In genomic region chr7:55514546-55515265, GRCh38 we compare ENCODE assay signal across 21 cellular contexts. TPM values are rescaled to one million over a fixed set of nuclear protein-coding genes. Genes with fewer than 3 reads are reported as not detected.
A peak's percentile ranks its signal among the peaks of the same experiment; 100 is the strongest.
DNase-seq lines count a peak whose midpoint lies in the region; ATAC-seq, FAIRE-seq and TF ChIP-seq lines count a peak whose summit lies in the region.
"Had no signal": no experiment of that assay in that cellular context is flagged by ENCODE, and none has a peak within 500 bp of the region (broad histone marks: within the 10 kb centered on the region; RNA-seq: fewer than 3 reads in every experiment).

No MANE protein-coding gene starts in this region.

- H2AFZ ChIP-seq in OCI-LY1 (ENCODE audit: low read length), result no peak overlapping the region

- peak overlapping the region; percentile 56 for H3K4me2 ChIP-seq in OCI-LY1 (ENCODE audit: low read length)
- H3K4me2 ChIP-seq: smooth muscle cell had no signal

- intact Hi-C loops in vagina (cut with DNase I), result no loop called here

- no peaks in the 10 kb centered on the region for H4K20me1 ChIP-seq in OCI-LY1 (ENCODE audit: insufficient read depth, low read length)

- peaks cover 76% of the 10 kb centered on the region for H3K4me1 Mint-ChIP-seq in activated T-cell treated with anti-CD3 and anti-CD28 coated beads, Interleukin-2, amount 50 U/mL, for 72 hours (ENCODE audit: low read depth)

- 0 out of 2 replicates have a peak, but pooled peaks cover 11% of the 10 kb centered on the region for H3K79me2 ChIP-seq in OCI-LY1 (ENCODE audit: insufficient read depth, low read length)

- peak overlapping the region; percentile 56; the same call in 1 of the 2 replicates for H3K9ac ChIP-seq in OCI-LY1 (ENCODE audit: low read length)
- peak overlapping the region; percentile 45 to 73 (median 50) for H3K9ac ChIP-seq in skeletal muscle tissue (ENCODE audit: low read depth in 1 of 3, low read length in 3 of 3)

- no peaks in the 10 kb centered on the region for H3K27me3 Mint-ChIP-seq in activated T-cell treated with anti-CD3 and anti-CD28 coated beads, Interleukin-2, amount 50 U/mL, for 72 hours (ENCODE audit: low read depth)
- H3K27me3 Mint-ChIP-seq: activated naive CD8-positive, alpha-beta T cell; stimulated activated naive CD8-positive, alpha-beta T cell treated with anti-CD3 and anti-CD28 coated beads, Interleukin-15, amount 100 ng/mL, for 72 hours had no signal

- no peaks in the 10 kb centered on the region for H3K9me3 Mint-ChIP-seq in activated T-cell treated with anti-CD3 and anti-CD28 coated beads, Interleukin-2, amount 50 U/mL, for 72 hours
- H3K9me3 Mint-ChIP-seq: activated T-cell treated with anti-CD3 and anti-CD28 coated beads, Interleukin-2, amount 50 U/mL, for 4 hours; stimulated activated naive CD8-positive, alpha-beta T cell treated with anti-CD3 and anti-CD28 coated beads, Interleukin-15, amount 100 ng/mL, for 72 hours had no signal

- H3K27ac ChIP-seq in OCI-LY1 (ENCODE audit: low read depth, low read length, poor library complexity, severe bottlenecking) (peak overlapping the region; percentile 92), skeletal muscle tissue (ENCODE audit: low read depth, low read length) (no peak overlapping the region), vagina (no peak overlapping the region)
- H3K27ac ChIP-seq: SJCRH30, upper lobe of left lung had no signal

- no peak overlapping the region for H3K27ac Mint-ChIP-seq in activated T-cell treated with anti-CD3 and anti-CD28 coated beads, Interleukin-2, amount 50 U/mL, for 72 hours
- H3K27ac Mint-ChIP-seq: activated naive CD8-positive, alpha-beta T cell had no signal

- ATAC-seq in activated T-cell treated with anti-CD3 and anti-CD28 coated beads, Interleukin-2, amount 50 U/mL, for 72 hours (replicated peaks in 1 of 2), result no peak
- no peak for ATAC-seq in HG02642 (IDR thresholded peaks at IDR 0.05; ENCODE audit: poor library complexity, unreplicated experiment)
- ATAC-seq: activated T-cell treated with anti-CD3 and anti-CD28 coated beads, Interleukin-2, amount 50 U/mL, for 4 hours; left lobe of liver; Panc1; stimulated activated naive CD8-positive, alpha-beta T cell treated with anti-CD3 and anti-CD28 coated beads, Interleukin-15, amount 100 ng/mL, for 72 hours had no signal

- H3K27me3 ChIP-seq in OCI-LY1 (ENCODE audit: insufficient read depth, low read length) (no peaks in the 10 kb centered on the region), skeletal muscle tissue (ENCODE audit: control insufficient read depth in 3 of 3, insufficient read depth in 3 of 3, low read length in 3 of 3) (no peaks in the 10 kb centered on the region), vagina (no peaks in the 10 kb centered on the region)
- H3K27me3 ChIP-seq: SJCRH30, upper lobe of left lung had no signal

- no peak overlapping the region for H3K4me3 Mint-ChIP-seq in activated T-cell treated with anti-CD3 and anti-CD28 coated beads, Interleukin-2, amount 50 U/mL, for 72 hours
- H3K4me3 Mint-ChIP-seq: activated naive CD8-positive, alpha-beta T cell; activated T-cell treated with anti-CD3 and anti-CD28 coated beads, Interleukin-2, amount 50 U/mL, for 4 hours; stimulated activated naive CD8-positive, alpha-beta T cell treated with anti-CD3 and anti-CD28 coated beads, Interleukin-15, amount 100 ng/mL, for 72 hours had no signal

- H3K36me3 Mint-ChIP-seq in activated T-cell treated with anti-CD3 and anti-CD28 coated beads, Interleukin-2, amount 50 U/mL, for 72 hours (ENCODE audit: insufficient read depth in 2 of 2), result peaks cover 8 to 39% of the 10 kb centered on the region in 2 donors

- DNase-seq in GM12892 (ENCODE audit: insufficient read length) (no peak), germinal center (ENCODE audit: low spot score) (peak; percentile 46), vagina (ENCODE audit: extremely low spot score in 2 of 2) (no peak)
- DNase-seq in activated T-cell treated with anti-CD3 and anti-CD28 coated beads, Interleukin-2, amount 50 U/mL, for 72 hours, result no peak
- DNase-seq: activated CD8-positive, alpha-beta memory T cell treated with anti-CD3 and anti-CD28 coated beads for 24 hours; activated T-cell treated with anti-CD3 and anti-CD28 coated beads, Interleukin-2, amount 50 U/mL, for 4 hours; DND-41; KG1; NCI-H187 treated with DMSO at 0.1 percent for 48 hours; NCI-H226; SJCRH30; stimulated activated CD4-positive, alpha-beta T cell treated with anti-CD3 and anti-CD28 coated beads, Interleukin-2, amount 100 ng/mL, for 48 hours; stimulated activated naive CD8-positive, alpha-beta T cell treated with anti-CD3 and anti-CD28 coated beads, Interleukin-15, amount 100 ng/mL, for 72 hours; upper lobe of left lung had no signal

- peak; percentile 31; the same call in 1 of the 2 replicates for TF ChIP-seq CTCF in OCI-LY1 (IDR thresholded peaks at IDR 0.05; ENCODE audit: low read length)
- TF ChIP-seq CTCF in vagina (IDR thresholded peaks at IDR 0.05), result no peak

- H3F3A ChIP-seq in OCI-LY1 (ENCODE audit: insufficient read depth, low read length), result peaks cover 7% of the 10 kb centered on the region; the same call in 1 of the 2 replicates

- TF ChIP-seq POLR2A in GM12892 (IDR thresholded peaks at IDR 0.05; ENCODE audit: low read depth, low read length) (0 out of 2 replicates have a peak, but pooled peaks have one; percentile 40), vagina (IDR thresholded peaks at IDR 0.05) (no peak)

- H3K4me1 ChIP-seq in OCI-LY1 (ENCODE audit: insufficient read depth, low read length, severe bottlenecking), result peaks cover 100% of the 10 kb centered on the region
- peaks cover 21 to 51% (median 42%) of the 10 kb centered on the region in 3 donors for H3K4me1 ChIP-seq in skeletal muscle tissue (ENCODE audit: control insufficient read depth in 3 of 3, insufficient read depth in 3 of 3, low read length in 3 of 3)
- peaks cover 8% of the 10 kb centered on the region for H3K4me1 ChIP-seq in vagina

- H3K9me3 ChIP-seq in OCI-LY1 (ENCODE audit: low read length) (no peaks in the 10 kb centered on the region), skeletal muscle tissue (ENCODE audit: control insufficient read depth in 3 of 3, low read length in 3 of 3) (no peaks in the 10 kb centered on the region), vagina (no peaks in the 10 kb centered on the region)
- H3K9me3 ChIP-seq: SJCRH30, upper lobe of left lung had no signal

- peak overlapping the region; percentile 32 for H3K4me3 ChIP-seq in OCI-LY1 (ENCODE audit: low read depth, low read length, poor library complexity, severe bottlenecking)
- peak overlapping the region in 1 of 3 donors; percentile 22 for H3K4me3 ChIP-seq in skeletal muscle tissue (ENCODE audit: low read length in 3 of 3)
- no peak overlapping the region for H3K4me3 ChIP-seq in vagina
- H3K4me3 ChIP-seq: SJCRH30, smooth muscle cell, upper lobe of left lung had no signal

- FAIRE-seq in GM12892 (lab: Jason Lieb, UNC), result peak; percentile 92

- no peaks in the 10 kb centered on the region for H3K9me2 ChIP-seq in OCI-LY1 (ENCODE audit: low read depth, low read length)

- H3K36me3 ChIP-seq in OCI-LY1 (ENCODE audit: insufficient read depth, low read length) (peaks cover 72% of the 10 kb centered on the region), skeletal muscle tissue (ENCODE audit: control insufficient read depth in 3 of 3, insufficient read depth in 3 of 3, low read length in 3 of 3) (peaks cover 11 to 24% (median 16%) of the 10 kb centered on the region in 3 donors), vagina (peaks cover 0 to 11% of the 10 kb centered on the region in 2 donors)

RNA-seq across cellular contexts. Expression of gene VOPP1, which starts 57.6 kb away (rescaled TPM):
- 210 TPM for polyA plus RNA-seq in GM12892 (2012; ENCODE audit: missing spikeins)
- total RNA-seq in skeletal muscle tissue, result 23.5 TPM
- 10 to 100 TPM; 90.8 to 91.1 TPM for total RNA-seq in activated T-cell treated with anti-CD3 and anti-CD28 coated beads, Interleukin-2, amount 50 U/mL, for 72 hours
- total RNA-seq in vagina, result 26.3 TPM
